8 cellular contexts compared by ENCODE assay signal in genomic region chr16:1342526-1343427, GRCh38. TPM values are rescaled to one million over a fixed set of nuclear protein-coding genes. Genes with fewer than 3 reads are reported as not detected.
DNase-seq lines count a peak whose midpoint lies in the region; ATAC-seq and TF ChIP-seq lines count a peak whose summit lies in the region.

No MANE protein-coding gene starts in this region.

- TF ChIP-seq POLR2A in NB4 (IDR thresholded peaks at IDR 0.05; ENCODE audit: extremely low read depth, insufficient read length): no peak
- TF ChIP-seq POLR2A in transverse colon (IDR thresholded peaks at IDR 0.05): no peak

- peak overlapping the region; percentile 54 for H3K4me2 ChIP-seq in parathyroid adenoma (ENCODE audit: low read length)

- H3K4me1 ChIP-seq in SJSA1 (replicated peaks): peaks cover 11% of the 10 kb centered on the region
- H3K4me1 ChIP-seq in parathyroid adenoma: peaks cover 6% of the 10 kb centered on the region
- peaks cover 6 to 17% (median 12%) of the 10 kb centered on the region in 4 donors for H3K4me1 ChIP-seq in transverse colon

- H3K4me1 Mint-ChIP-seq in glutamatergic neuron (ENCODE audit: low read depth, unreplicated experiment): no peaks in the 10 kb centered on the region

- H2AFZ ChIP-seq in parathyroid adenoma: peak overlapping the region; percentile 28

- peak; percentile 85 for ATAC-seq in HG02623 (IDR thresholded peaks at IDR 0.05; ENCODE audit: unreplicated experiment)

- no peak overlapping the region for H3K27ac ChIP-seq in SJSA1
- no peak overlapping the region for H3K27ac ChIP-seq in parathyroid adenoma
- peak overlapping the region in 3 of 4 donors; percentile 8 to 61 (median 37) for H3K27ac ChIP-seq in transverse colon

- peak overlapping the region; percentile 91 for H3K27ac Mint-ChIP-seq in glutamatergic neuron (ENCODE audit: unreplicated experiment)

- no peak for TF ChIP-seq EP300 in transverse colon (IDR thresholded peaks at IDR 0.05; ENCODE audit: low read depth)

- H3K79me2 ChIP-seq in parathyroid adenoma: no peaks in the 10 kb centered on the region

- H3K27me3 ChIP-seq in SJSA1 (replicated peaks) (peaks cover 36% of the 10 kb centered on the region), parathyroid adenoma (ENCODE audit: control insufficient read depth, insufficient read depth, low read length) (no peaks in the 10 kb centered on the region), transverse colon (no peaks in the 10 kb centered on the region)

- H3K9me3 Mint-ChIP-seq in glutamatergic neuron (ENCODE audit: unreplicated experiment): peaks cover 11% of the 10 kb centered on the region

- no peak for TF ChIP-seq CTCF in GM10266 (IDR thresholded peaks at IDR 0.05; ENCODE audit: control insufficient read depth, insufficient read depth, low read depth, missing control alignments)
- no peak for TF ChIP-seq CTCF in NB4 (IDR thresholded peaks at IDR 0.05; ENCODE audit: low read depth, low read length)
- peak; percentile 38 for TF ChIP-seq CTCF in glutamatergic neuron (IDR thresholded peaks at IDR 0.05; ENCODE audit: partially characterized antibody, unreplicated experiment)
- no peak for TF ChIP-seq CTCF in parathyroid adenoma (IDR thresholded peaks at IDR 0.05)
- TF ChIP-seq CTCF in transverse colon (IDR thresholded peaks at IDR 0.05): no peak

- in situ Hi-C loops in transverse colon (cut with MboI; ENCODE audit: low pct_ligation_motif_present in 1 of 4, low pct_unique_long_range_greater_than_20kb in 1 of 4, low sequenced_read_pairs in 3 of 4): no loop called here

- intact Hi-C loops in transverse colon (cut with DNase I; ENCODE audit: low total_unique reads): no loop called here

- H3K4me3 ChIP-seq in NB4 (ENCODE audit: low read depth, low read length) (no peak overlapping the region), SJSA1 (peak overlapping the region; percentile 27), parathyroid adenoma (ENCODE audit: low read depth, low read length) (no peak overlapping the region), transverse colon (peak overlapping the region in 3 of 4 donors; percentile 11 to 45 (median 32))

- no peak overlapping the region for H3K9ac ChIP-seq in parathyroid adenoma

- peak overlapping the region; percentile 88 for H3K4me3 Mint-ChIP-seq in glutamatergic neuron (ENCODE audit: unreplicated experiment)

- 0 to 5% methylated on average over 6 to 47 of the region's 49 CpGs for WGBS in transverse colon (ENCODE audit: low coverage in 1 of 2), 2 donors

- H3K36me3 ChIP-seq in SJSA1 (no peaks in the 10 kb centered on the region), parathyroid adenoma (ENCODE audit: control insufficient read depth, insufficient read depth, low read length) (no peaks in the 10 kb centered on the region), transverse colon (no peaks in the 10 kb centered on the region)

- no peaks in the 10 kb centered on the region for H3K9me3 ChIP-seq in SJSA1 (replicated peaks)
- no peaks in the 10 kb centered on the region for H3K9me3 ChIP-seq in parathyroid adenoma (ENCODE audit: control insufficient read depth, low read length)
- H3K9me3 ChIP-seq in transverse colon: no peaks in the 10 kb centered on the region

- DNase-seq in GM10266 (ENCODE audit: extremely low spot score) (peak; percentile 100), NB4 (ENCODE audit: low read depth) (peak; percentile 94), SJSA1 (ENCODE audit: low read depth in 1 of 2, low spot score in 2 of 2) (peak; percentile 85 to 94), glutamatergic neuron (peak; percentile 98), transverse colon (peak; percentile 99)
- peak; percentile 42 to 90 (median 76) for DNase-seq in activated naive CD4-positive, alpha-beta T cell (lab: John Stamatoyannopoulos, UW)

- no peaks in the 10 kb centered on the region for H3K36me3 Mint-ChIP-seq in glutamatergic neuron (ENCODE audit: unreplicated experiment)

- peaks cover 14% of the 10 kb centered on the region for H3K27me3 Mint-ChIP-seq in glutamatergic neuron (ENCODE audit: unreplicated experiment)

RNA-seq across cellular contexts. Expression of gene TSR3, which starts 8.9 kb away (rescaled TPM):
- total RNA-seq in SJSA1 (2014; rRNA removed; shearing (Covaris generic)): 110 and 166 TPM in 2 replicates
- total RNA-seq in glutamatergic neuron (ENCODE audit: unreplicated experiment) (52.5 TPM), transverse colon (100 to 1,000 TPM in 1 of 4 donors, 10 to 100 TPM in 3; 56.4 to 135 (median 75.3) TPM)

RNA-seq across cellular contexts. Expression of gene GNPTG, which starts 9.0 kb away (rescaled TPM):
- total RNA-seq in SJSA1 (2014; rRNA removed; shearing (Covaris generic)): 45.9 and 60.7 TPM in 2 replicates
- total RNA-seq in glutamatergic neuron (ENCODE audit: unreplicated experiment) (50.5 TPM), transverse colon (100 to 1,000 TPM in 1 of 4 donors, 10 to 100 TPM in 3; 53.8 to 130 (median 79.1) TPM)

RNA-seq across cellular contexts. Expression of gene BAIAP3, which starts 9.3 kb away (rescaled TPM):
- total RNA-seq in SJSA1 (2014; rRNA removed; shearing (Covaris generic)): 1.2 and 3.1 TPM in 2 replicates
- total RNA-seq in glutamatergic neuron (ENCODE audit: unreplicated experiment): 26.7 TPM
- 100 to 1,000 TPM in 1 of 4 donors, 10 to 100 TPM in 1, 1 to 10 TPM in 2; 7.3 to 190 (median 11.4) TPM for total RNA-seq in transverse colon

RNA-seq across cellular contexts. Expression of gene UBE2I, which starts 33.3 kb away (rescaled TPM):
- 45.2 and 77.4 TPM in 2 replicates for total RNA-seq in SJSA1 (2014; rRNA removed; shearing (Covaris generic))
- total RNA-seq in glutamatergic neuron (ENCODE audit: unreplicated experiment) (256 TPM), transverse colon (100 to 1,000 TPM in 1 of 4 donors, 10 to 100 TPM in 3; 55.4 to 110 (median 58.5) TPM)

Comparison
In these comparisons a context has a peak if more than half of its experiments do, and no peak if none do; other contexts are left out.
1. H3K4me3 ChIP-seq: peak in SJSA1 (single experiment) and transverse colon (3 of 4); none in NB4 (single experiment) and parathyroid adenoma (single experiment).
2. H3K27ac ChIP-seq: peak in transverse colon (3 of 4); none in SJSA1 (single experiment) and parathyroid adenoma (single experiment).
3. Peak in every context shown above with its lines, with median percentiles within 50 percentile points of each other: DNase-seq.